18 cellular contexts compared by ENCODE assay signal in the genomic region with DNA sequence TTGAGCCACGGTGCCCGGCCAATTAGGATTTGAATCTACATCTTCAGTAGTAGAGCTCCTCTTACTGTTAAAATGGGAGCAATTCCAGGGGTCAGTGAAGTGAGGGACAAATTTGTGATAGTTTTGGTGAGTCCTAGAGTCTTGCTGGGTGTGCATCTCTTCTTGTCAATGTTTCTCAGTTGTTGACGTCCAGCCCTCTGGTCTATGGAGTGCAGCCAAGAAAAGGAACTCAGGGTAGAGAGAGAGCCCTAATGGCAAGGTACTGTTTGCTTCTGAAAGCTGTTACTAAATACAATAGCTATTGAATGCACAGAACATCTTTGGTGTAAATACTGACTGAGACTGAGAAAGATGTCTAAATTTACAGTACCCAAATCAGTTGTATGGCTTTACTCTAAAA.
"Had no signal": no experiment of that assay in that cellular context is flagged by ENCODE, and none has a peak within 500 bp of the region (broad histone marks: within the 10 kb centered on the region; RNA-seq: fewer than 3 reads in every experiment).

No MANE protein-coding gene starts in this region.

- ATAC-seq: activated CD4-positive, CD25-positive, alpha-beta regulatory T cell treated with anti-CD3 and anti-CD28 coated beads, Interleukin-2, amount 50 U/mL, for 24 hours; activated naive CD8-positive, alpha-beta T cell treated with anti-CD3 and anti-CD28 coated beads, Interleukin-2, amount 50 U/mL, for 24 hours; activated T-cell treated with anti-CD3 and anti-CD28 coated beads, Interleukin-2, amount 50 U/mL, for 4 hours; natural killer cell had no signal

- H3K27me3 ChIP-seq: neutrophil had no signal

- H3K27ac ChIP-seq: esophagus muscularis mucosa, neutrophil, parathyroid adenoma had no signal

- H3K27ac Mint-ChIP-seq: activated CD4-positive, alpha-beta T cell treated with anti-CD3 and anti-CD28 coated beads, Interleukin-2, amount 10 ng/mL, durations not matched to agents 7 days and 5 days; activated naive CD4-positive, alpha-beta T cell treated with anti-CD3 and anti-CD28 coated beads, Interleukin-2, amount 10 ng/mL, durations not matched to agents 7 days and 5 days; activated naive CD8-positive, alpha-beta T cell treated with anti-CD3 and anti-CD28 coated beads, Interleukin-2, amount 50 U/mL, for 24 hours; dendritic cell treated with granulocyte-macrophage colony-stimulating factor and Interleukin-4, amounts not matched to agents 40 ng/mL and 50 ng/mL, for 4 days; natural killer cell; T-helper 1 cell treated with Interleukin-12 subunit alpha and Interleukin-12 subunit beta and Interleukin-4 antibody, amounts not matched to agents 30 μg/mL and 1 μg/mL, for 36 hours had no signal

- H3K4me3 Mint-ChIP-seq: activated CD4-positive, alpha-beta T cell treated with anti-CD3 and anti-CD28 coated beads, Interleukin-2, amount 10 ng/mL, durations not matched to agents 7 days and 5 days; activated naive CD4-positive, alpha-beta T cell treated with anti-CD3 and anti-CD28 coated beads, Interleukin-2, amount 10 ng/mL, durations not matched to agents 7 days and 5 days; activated naive CD8-positive, alpha-beta T cell treated with anti-CD3 and anti-CD28 coated beads, Interleukin-2, amount 50 U/mL, for 24 hours; activated T-cell treated with anti-CD3 and anti-CD28 coated beads, Interleukin-2, amount 50 U/mL, for 4 hours; dendritic cell treated with granulocyte-macrophage colony-stimulating factor and Interleukin-4, amounts not matched to agents 40 ng/mL and 50 ng/mL, for 4 days; natural killer cell; T-helper 1 cell treated with Interleukin-12 subunit alpha and Interleukin-12 subunit beta and Interleukin-4 antibody, amounts not matched to agents 30 μg/mL and 1 μg/mL, for 36 hours had no signal

- H3K4me3 ChIP-seq: esophagus muscularis mucosa had no signal

- H3K36me3 ChIP-seq: esophagus muscularis mucosa, neutrophil had no signal

- H3K36me3 Mint-ChIP-seq: activated naive CD4-positive, alpha-beta T cell treated with anti-CD3 and anti-CD28 coated beads, Interleukin-2, amount 10 ng/mL, durations not matched to agents 7 days and 5 days; natural killer cell had no signal

- H3K4me1 ChIP-seq: esophagus muscularis mucosa, parathyroid adenoma had no signal

- H3K9me3 ChIP-seq: esophagus muscularis mucosa, neutrophil had no signal

- DNase-seq: activated CD4-positive, alpha-beta T cell treated with anti-CD3 and anti-CD28 coated beads, Interleukin-2, amount 10 ng/mL, durations not matched to agents 7 days and 5 days; activated CD8-positive, alpha-beta memory T cell treated with anti-CD3 and anti-CD28 coated beads, Interleukin-2, amount 50 U/mL, for 4 hours; activated effector memory CD4-positive, alpha-beta T cell treated with Interleukin-2 at 50 U/mL for 16 hours; activated naive CD4-positive, alpha-beta T cell treated with anti-CD3 and anti-CD28 coated beads, Interleukin-2, amount 10 ng/mL, durations not matched to agents 7 days and 5 days; activated naive CD8-positive, alpha-beta T cell treated with anti-CD3 and anti-CD28 coated beads, Interleukin-2, amount 50 U/mL, for 24 hours; activated T-cell treated with anti-CD3 and anti-CD28 coated beads, Interleukin-2, amount 50 U/mL, for 4 hours; effector memory CD4-positive, alpha-beta T cell; natural killer cell; retina; stimulated activated CD8-positive, alpha-beta memory T cell treated with anti-CD3 and anti-CD28 coated beads, Interleukin-4, amount 100 ng/mL, for 48 hours; stimulated activated naive CD4-positive, alpha-beta T cell treated with Interleukin-2 at 50 U/mL for 16 hours; trophoblast cell had no signal

- H3K27me3 Mint-ChIP-seq: activated CD4-positive, alpha-beta T cell treated with anti-CD3 and anti-CD28 coated beads, Interleukin-2, amount 10 ng/mL, durations not matched to agents 7 days and 5 days; activated naive CD4-positive, alpha-beta T cell treated with anti-CD3 and anti-CD28 coated beads, Interleukin-2, amount 10 ng/mL, durations not matched to agents 7 days and 5 days; activated naive CD8-positive, alpha-beta T cell treated with anti-CD3 and anti-CD28 coated beads, Interleukin-2, amount 50 U/mL, for 24 hours; dendritic cell treated with granulocyte-macrophage colony-stimulating factor and Interleukin-4, amounts not matched to agents 40 ng/mL and 50 ng/mL, for 4 days had no signal

- H3K4me1 Mint-ChIP-seq: activated CD4-positive, alpha-beta T cell treated with anti-CD3 and anti-CD28 coated beads, Interleukin-2, amount 10 ng/mL, durations not matched to agents 7 days and 5 days; activated naive CD4-positive, alpha-beta T cell treated with anti-CD3 and anti-CD28 coated beads, Interleukin-2, amount 10 ng/mL, durations not matched to agents 7 days and 5 days; activated naive CD8-positive, alpha-beta T cell treated with anti-CD3 and anti-CD28 coated beads, Interleukin-2, amount 50 U/mL, for 24 hours; natural killer cell had no signal
